Comparison of ENCODE assay signal across 1 cellular context in the genomic region with DNA sequence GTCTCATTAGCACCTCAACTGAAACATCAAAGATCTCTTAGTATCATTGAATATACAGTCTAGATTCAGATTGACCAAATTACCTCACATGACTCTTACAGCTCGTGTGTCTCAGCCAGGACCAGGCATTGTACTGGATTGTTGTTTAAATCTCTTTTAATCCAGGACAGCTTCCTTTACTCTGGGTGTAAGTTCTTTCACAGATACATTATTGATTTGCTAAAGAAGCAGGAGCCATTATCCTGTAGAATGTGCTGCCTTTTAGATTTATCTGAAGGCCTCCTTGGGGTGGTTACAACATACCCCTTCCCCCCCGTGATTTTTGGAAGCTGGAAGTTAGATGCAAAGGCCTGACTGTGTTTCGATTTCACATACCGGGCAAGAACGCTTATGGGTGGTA.
TF ChIP-seq lines count a peak whose summit lies in the region.

No MANE protein-coding gene starts in this region.

TF ChIP-seq in H1, 55 proteins besides CTCF, POLR2A, EP300 and RAD21:
- no peak for TF ChIP-seq TAF7 (optimal IDR thresholded peaks at IDR 0.05; ENCODE audit: borderline replicate concordance, low read depth, low read length)
